8 cellular contexts compared by ENCODE assay signal in the genomic region with DNA sequence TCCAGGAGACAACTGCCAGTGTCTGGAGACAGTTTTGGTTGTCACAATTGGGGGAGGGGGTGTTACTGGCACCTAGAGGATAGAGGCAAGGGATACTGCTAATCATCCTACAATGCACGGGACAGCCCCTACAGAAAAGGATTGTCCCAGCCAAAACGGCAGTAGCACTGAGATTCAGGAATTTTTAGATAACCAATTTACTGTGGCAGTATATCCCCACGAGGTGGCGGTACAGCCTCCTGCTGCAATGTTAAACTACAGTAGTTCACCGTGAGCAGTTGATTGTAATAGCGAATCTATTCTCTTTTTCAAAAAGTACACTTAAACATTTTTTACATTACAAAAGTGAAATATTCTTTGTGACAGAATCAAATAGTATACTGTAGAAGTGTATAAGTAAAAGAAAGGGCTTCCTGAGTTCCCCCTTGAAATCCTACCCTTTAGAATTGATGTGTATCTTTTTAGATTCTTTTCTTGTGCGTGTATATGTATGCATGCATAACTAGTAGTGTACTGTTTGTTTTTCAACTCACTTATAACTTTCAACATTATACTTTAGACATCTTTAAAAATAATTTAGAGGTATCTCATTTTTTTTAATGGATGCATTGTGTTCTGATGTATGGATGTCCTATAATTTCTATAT. TPM values are rescaled to one million over a fixed set of nuclear protein-coding genes. Genes with fewer than 3 reads are reported as not detected.
DNase-seq lines count a peak whose midpoint lies in the region; ATAC-seq, FAIRE-seq and TF ChIP-seq lines count a peak whose summit lies in the region.
"Not testable (repeated sequence)": the region's sequence is repeated elsewhere in the genome, so short reads cannot be mapped to it uniquely, and the experiment has no call there.

No MANE protein-coding gene starts in this region.

- H3K4me3 ChIP-seq in kidney (ENCODE audit: low read length in 2 of 2); thoracic aorta: not testable (repeated sequence)

- H3K9ac ChIP-seq in kidney (ENCODE audit: low read length in 2 of 2) = not testable (repeated sequence)

- peak; percentile 43 for TF ChIP-seq CTCF in kidney (IDR thresholded peaks at IDR 0.05; ENCODE audit: borderline replicate concordance, extremely low read depth, insufficient read depth)
- peak; percentile 60 for TF ChIP-seq CTCF in thoracic aorta (IDR thresholded peaks at IDR 0.05)

- FAIRE-seq in kidney (lab: Jason Lieb, UNC) = peak; percentile 87

- not testable (repeated sequence) for H3K9me3 ChIP-seq in kidney (ENCODE audit: control insufficient read depth in 1 of 2, low read length in 2 of 2); thoracic aorta

- H3K27ac ChIP-seq in kidney (ENCODE audit: low read depth in 2 of 2, low read length in 2 of 2); thoracic aorta: not testable (repeated sequence)

- H3K4me1 ChIP-seq in kidney (ENCODE audit: control insufficient read depth in 1 of 2, insufficient read depth in 1 of 2, low read depth in 1 of 2, low read length in 2 of 2); thoracic aorta (ENCODE audit: control insufficient read depth in 1 of 2, low read depth in 2 of 2): not testable (repeated sequence)

- in situ Hi-C loops in SK-MEL-5 (cut with HindIII; ENCODE audit: low pct_unique_long_range_greater_than_20kb, low sequenced_read_pairs) = not testable (repeated sequence)

- ATAC-seq in sciatic nerve = peak; percentile 71
- not testable (repeated sequence) for ATAC-seq in thoracic aorta (ENCODE audit: insufficient number of reproducible peaks, low FRiP score, low read depth)

- DNase-seq in ELR (ENCODE audit: low read depth) (peak; percentile 66), NAMALWA (ENCODE audit: low spot score) (peak; percentile 51), SK-MEL-5 (ENCODE audit: low read depth, low spot score) (peak; percentile 69), dermis microvascular lymphatic vessel endothelial cell (ENCODE audit: low read depth in 2 of 2) (peak; percentile 38 to 66), kidney (peak; percentile 75), sciatic nerve (ENCODE audit: low spot score) (peak; percentile 80), thoracic aorta (ENCODE audit: low spot score) (peak; percentile 17)
- peak; percentile 63 for DNase-seq in activated T-cell treated with anti-CD3 and anti-CD28 coated beads, Interleukin-2, amount 50 U/mL, for 1 hour

- not testable (repeated sequence) for H3K36me3 ChIP-seq in kidney (ENCODE audit: control insufficient read depth in 1 of 2, insufficient read depth in 2 of 2, low read length in 2 of 2); thoracic aorta

- H3K27me3 ChIP-seq in thoracic aorta (replicated peaks; ENCODE audit: insufficient read depth) = not testable (repeated sequence)

- intact Hi-C loops in kidney (cut with DNase I); sciatic nerve (cut with DNase I): not testable (repeated sequence)

RNA-seq across cellular contexts. Expression of a gene that starts 30.4 kb away (rescaled TPM):
- total RNA-seq in SK-MEL-5 (2014; rRNA removed; shearing (Covaris generic)) = 0.71 and 1.4 TPM in 2 replicates
- polyA plus RNA-seq in SK-MEL-5 (2015; cell fraction: cytosol; rRNA removed) = 3.0 and 3.4 TPM in 2 replicates
- polyA plus RNA-seq in SK-MEL-5 (2015; cell fraction: nucleus; rRNA removed) = 1.5 and 2.4 TPM in 2 replicates
- total RNA-seq in dermis microvascular lymphatic vessel endothelial cell (1.5 and 2.3 TPM in 2 replicates), kidney (3.0 TPM), sciatic nerve (5.3 TPM), thoracic aorta (10 to 100 TPM in 1 of 2 donors, 1 to 10 TPM in 1; 9.9 to 21.1 TPM)
- polyA plus RNA-seq in kidney (ENCODE audit: insufficient read depth, low read depth, low replicate concordance) = 0.49 TPM

RNA-seq across cellular contexts. Expression of a gene that starts 31.4 kb away (rescaled TPM):
- not detected in 2 replicates for total RNA-seq in SK-MEL-5 (2014; rRNA removed; shearing (Covaris generic))
- not detected in 2 replicates for polyA plus RNA-seq in SK-MEL-5 (2015; cell fraction: cytosol; rRNA removed)
- polyA plus RNA-seq in SK-MEL-5 (2015; cell fraction: nucleus; rRNA removed) = 1.4 TPM in 1 of 2 replicates, not detected in the other
- total RNA-seq in dermis microvascular lymphatic vessel endothelial cell (under 0.01 TPM in 1 of 2 replicates, not detected in the other), kidney (not detected), sciatic nerve (not detected), thoracic aorta (not detected)
- polyA plus RNA-seq in kidney (ENCODE audit: insufficient read depth, low read depth, low replicate concordance) = not detected

Comparison
In these comparisons a context has a peak if more than half of its experiments do, and no peak if none do; other contexts are left out.
1. DNase-seq: peak in every context shown above with its lines; median percentile 80 in sciatic nerve; 75 in kidney; 69 in SK-MEL-5; 66 in ELR; 63 in activated T-cell treated with anti-CD3 and anti-CD28 coated beads, Interleukin-2, amount 50 U/mL, for 1 hour; 52 in dermis microvascular lymphatic vessel endothelial cell; 51 in NAMALWA; 17 in thoracic aorta.